In the genomic region with DNA sequence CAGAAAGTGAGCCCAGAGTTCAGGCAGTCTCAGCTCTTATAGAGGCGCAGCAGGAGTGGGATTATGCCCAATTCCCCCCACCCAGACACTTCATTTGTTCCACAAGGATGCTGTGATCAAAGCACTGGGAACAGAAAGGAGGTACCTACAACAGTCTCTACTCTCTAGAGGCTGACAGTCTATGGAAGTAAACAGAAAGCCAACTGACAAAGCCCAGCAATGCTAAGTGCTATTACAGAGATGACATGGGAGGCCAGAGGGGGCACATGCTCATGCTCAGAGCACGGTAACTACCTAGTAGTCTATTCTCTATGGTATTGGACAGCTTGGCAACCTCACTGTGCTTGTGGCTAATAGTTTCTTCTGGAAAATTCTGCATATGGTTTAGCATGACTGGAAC, we compare ENCODE assay signal across 1 cellular context.
TF ChIP-seq lines count a peak whose summit lies in the region.

No MANE protein-coding gene starts in this region.

TF ChIP-seq in GM12878, 131 proteins besides CTCF, POLR2A, EP300 and RAD21 (continued from another document):
- TF ChIP-seq, protein P1, sequence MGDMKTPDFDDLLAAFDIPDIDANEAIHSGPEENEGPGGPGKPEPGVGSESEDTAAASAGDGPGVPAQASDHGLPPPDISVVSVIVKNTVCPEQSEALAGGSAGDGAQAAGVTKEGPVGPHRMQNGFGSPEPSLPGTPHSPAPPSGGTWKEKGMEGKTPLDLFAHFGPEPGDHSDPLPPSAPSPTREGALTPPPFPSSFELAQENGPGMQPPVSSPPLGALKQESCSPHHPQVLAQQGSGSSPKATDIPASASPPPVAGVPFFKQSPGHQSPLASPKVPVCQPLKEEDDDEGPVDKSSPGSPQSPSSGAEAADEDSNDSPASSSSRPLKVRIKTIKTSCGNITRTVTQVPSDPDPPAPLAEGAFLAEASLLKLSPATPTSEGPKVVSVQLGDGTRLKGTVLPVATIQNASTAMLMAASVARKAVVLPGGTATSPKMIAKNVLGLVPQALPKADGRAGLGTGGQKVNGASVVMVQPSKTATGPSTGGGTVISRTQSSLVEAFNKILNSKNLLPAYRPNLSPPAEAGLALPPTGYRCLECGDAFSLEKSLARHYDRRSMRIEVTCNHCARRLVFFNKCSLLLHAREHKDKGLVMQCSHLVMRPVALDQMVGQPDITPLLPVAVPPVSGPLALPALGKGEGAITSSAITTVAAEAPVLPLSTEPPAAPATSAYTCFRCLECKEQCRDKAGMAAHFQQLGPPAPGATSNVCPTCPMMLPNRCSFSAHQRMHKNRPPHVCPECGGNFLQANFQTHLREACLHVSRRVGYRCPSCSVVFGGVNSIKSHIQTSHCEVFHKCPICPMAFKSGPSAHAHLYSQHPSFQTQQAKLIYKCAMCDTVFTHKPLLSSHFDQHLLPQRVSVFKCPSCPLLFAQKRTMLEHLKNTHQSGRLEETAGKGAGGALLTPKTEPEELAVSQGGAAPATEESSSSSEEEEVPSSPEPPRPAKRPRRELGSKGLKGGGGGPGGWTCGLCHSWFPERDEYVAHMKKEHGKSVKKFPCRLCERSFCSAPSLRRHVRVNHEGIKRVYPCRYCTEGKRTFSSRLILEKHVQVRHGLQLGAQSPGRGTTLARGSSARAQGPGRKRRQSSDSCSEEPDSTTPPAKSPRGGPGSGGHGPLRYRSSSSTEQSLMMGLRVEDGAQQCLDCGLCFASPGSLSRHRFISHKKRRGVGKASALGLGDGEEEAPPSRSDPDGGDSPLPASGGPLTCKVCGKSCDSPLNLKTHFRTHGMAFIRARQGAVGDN (IDR thresholded peaks at IDR 0.05), result 0 out of 2 replicates have a peak, but pooled peaks have one; percentile 27
